Comparison of ENCODE assay signal across 15 cellular contexts in the genomic region with DNA sequence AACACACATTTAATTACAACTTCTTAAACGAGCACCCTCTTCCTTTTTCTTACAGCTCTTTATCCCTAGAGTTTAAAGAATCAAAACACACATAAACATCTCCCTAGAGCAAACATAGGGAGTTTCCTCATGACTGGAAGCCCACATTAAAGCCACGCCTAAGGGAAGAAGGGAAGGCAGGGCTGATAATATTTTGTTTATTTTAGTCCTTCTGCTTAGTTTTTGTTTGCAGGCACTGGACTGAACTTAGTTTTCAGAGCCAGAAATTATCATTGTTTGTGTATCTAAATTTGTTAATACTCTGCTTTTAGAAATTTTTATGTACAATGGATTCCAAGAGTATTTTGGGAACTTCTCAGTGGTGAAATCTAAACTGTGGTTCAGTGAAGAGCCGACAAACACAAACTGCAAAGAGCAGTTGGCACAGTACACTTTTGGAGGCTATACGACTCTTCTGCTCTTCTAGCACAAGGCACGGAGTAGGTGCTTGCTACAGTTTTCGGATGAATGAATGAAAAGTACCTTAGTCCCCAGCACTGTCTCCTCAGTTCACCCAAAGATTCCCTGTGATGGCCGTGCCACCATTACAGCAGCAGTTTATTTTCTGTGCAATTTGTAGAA. TPM values are rescaled to one million over a fixed set of nuclear protein-coding genes. Genes with fewer than 3 reads are reported as not detected.
DNase-seq lines count a peak whose midpoint lies in the region; ATAC-seq and TF ChIP-seq lines count a peak whose summit lies in the region.
"Had no signal": no experiment of that assay in that cellular context is flagged by ENCODE, and none has a peak within 500 bp of the region (broad histone marks: within the 10 kb centered on the region; RNA-seq: fewer than 3 reads in every experiment).

No MANE protein-coding gene starts in this region.

- no peak for TF ChIP-seq CTCF in Calu3 (IDR thresholded peaks at IDR 0.05; ENCODE audit: unreplicated experiment)
- TF ChIP-seq CTCF in epithelial cell of esophagus (IDR thresholded peaks at IDR 0.05; ENCODE audit: insufficient read depth, low read depth, low read length, missing control alignments) = no peak
- no peak for TF ChIP-seq CTCF in nephron (IDR thresholded peaks at IDR 0.05; ENCODE audit: unreplicated experiment in 3 of 3)

- no TSS peak for BruUV-seq in Calu3 (replicated peaks; lab: Mats Ljungman, UMichigan)

- H3K27ac Mint-ChIP-seq in Calu3 (ENCODE audit: unreplicated experiment) (peak overlapping the region; percentile 56), nephron (peak overlapping the region in 2 of 3 experiments; percentile 1 to 76)
- H3K27ac Mint-ChIP-seq: activated B cell treated with CpG ODN at 0.5 μM for 24 hours; CD14-positive monocyte; dendritic cell treated with granulocyte-macrophage colony-stimulating factor and Interleukin-4, amounts not matched to agents 40 ng/mL and 50 ng/mL, for 4 days; stimulated activated effector memory CD8-positive, alpha-beta T cell treated with anti-CD3 and anti-CD28 coated beads, Interleukin-12 subunit alpha, Interleukin-12 subunit beta, amount 100 ng/mL, for 72 hours had no signal

- CTCF ChIA-PET in Calu3 (lab: Charles Lee) = interaction anchor here (1.6 kb wide), 1 partner anchor 12 kb away, joined by 8 read pairs; no protein-coding TSS in a partner anchor

- H3K27me3 Mint-ChIP-seq in Calu3 (ENCODE audit: unreplicated experiment) = no peaks in the 10 kb centered on the region
- no peaks in the 10 kb centered on the region for H3K27me3 Mint-ChIP-seq in nephron (ENCODE audit: low read depth)
- H3K27me3 Mint-ChIP-seq: activated B cell treated with CpG ODN at 0.5 μM for 24 hours had no signal

- H3K4me3 Mint-ChIP-seq in Calu3 (ENCODE audit: low read depth, unreplicated experiment) (no peak overlapping the region), nephron (no peak overlapping the region)
- H3K4me3 Mint-ChIP-seq: activated B cell treated with CpG ODN at 0.5 μM for 24 hours; CD14-positive monocyte; dendritic cell treated with granulocyte-macrophage colony-stimulating factor and Interleukin-4, amounts not matched to agents 40 ng/mL and 50 ng/mL, for 4 days; stimulated activated effector memory CD8-positive, alpha-beta T cell treated with anti-CD3 and anti-CD28 coated beads, Interleukin-12 subunit alpha, Interleukin-12 subunit beta, amount 100 ng/mL, for 72 hours had no signal

- peaks cover 5% of the 10 kb centered on the region for H3K36me3 Mint-ChIP-seq in Calu3 (ENCODE audit: insufficient read depth, unreplicated experiment)
- H3K36me3 Mint-ChIP-seq in nephron (ENCODE audit: low read depth) = no peaks in the 10 kb centered on the region
- H3K36me3 Mint-ChIP-seq: CD14-positive monocyte; stimulated activated effector memory CD8-positive, alpha-beta T cell treated with anti-CD3 and anti-CD28 coated beads, Interleukin-12 subunit alpha, Interleukin-12 subunit beta, amount 100 ng/mL, for 72 hours had no signal

- H3K4me1 Mint-ChIP-seq in Calu3 (ENCODE audit: low read depth, unreplicated experiment) = peaks cover 27% of the 10 kb centered on the region
- H3K4me1 Mint-ChIP-seq in nephron = no peaks in the 10 kb centered on the region
- H3K4me1 Mint-ChIP-seq: activated B cell treated with CpG ODN at 0.5 μM for 24 hours, CD14-positive monocyte had no signal

- H3K9me3 Mint-ChIP-seq in Calu3 (ENCODE audit: low read depth, unreplicated experiment) = no peaks in the 10 kb centered on the region
- H3K9me3 Mint-ChIP-seq in nephron = no peaks in the 10 kb centered on the region
- H3K9me3 Mint-ChIP-seq: activated B cell treated with CpG ODN at 0.5 μM for 24 hours; dendritic cell treated with granulocyte-macrophage colony-stimulating factor and Interleukin-4, amounts not matched to agents 40 ng/mL and 50 ng/mL, for 4 days; stimulated activated effector memory CD8-positive, alpha-beta T cell treated with anti-CD3 and anti-CD28 coated beads, Interleukin-12 subunit alpha, Interleukin-12 subunit beta, amount 100 ng/mL, for 72 hours had no signal

- no peak overlapping the region for H3K4me3 ChIP-seq in epithelial cell of esophagus (ENCODE audit: low read length)
- H3K4me3 ChIP-seq: psoas muscle had no signal

- intact Hi-C loops in Calu3 (cut with micrococcal nuclease; ENCODE audit: unreplicated experiment) = no loop called here

- DNase-seq in Calu3 = no peak
- peak; percentile 55 for DNase-seq in NCI-H748 treated with DMSO at 0.1 percent for 48 hours (lab: John Stamatoyannopoulos, UW)
- peak; percentile 40 for DNase-seq in epithelial cell of esophagus (ENCODE audit: low read depth)
- no peak for DNase-seq in caudate nucleus (lab: John Stamatoyannopoulos, UW)
- no peak for DNase-seq in stimulated activated CD4-positive, alpha-beta T cell treated with anti-CD3 and anti-CD28 coated beads, Interleukin-4, amount 100 ng/mL, for 4 hours
- DNase-seq: activated B cell treated with CpG ODN at 0.5 μM for 24 hours, GDM1, NCI-H2081 treated with DMSO at 0.1 percent for 48 hours, psoas muscle had no signal

- no peak for ATAC-seq in GM19397 (IDR thresholded peaks at IDR 0.05; ENCODE audit: unreplicated experiment)
- ATAC-seq in HG03135 (IDR thresholded peaks at IDR 0.05; ENCODE audit: unreplicated experiment) = no peak
- ATAC-seq: psoas muscle; stimulated activated effector memory CD8-positive, alpha-beta T cell treated with anti-CD3 and anti-CD28 coated beads, Interleukin-12 subunit alpha, Interleukin-12 subunit beta, amount 100 ng/mL, for 72 hours had no signal

- no peak overlapping the region for H3K27ac ChIP-seq in caudate nucleus (ENCODE audit: low read depth, low read length)
- H3K27ac ChIP-seq: psoas muscle had no signal

RNA-seq across cellular contexts. Expression of a gene that starts 17.6 kb away (rescaled TPM):
- 27.0 and 66.2 TPM in 2 replicates for total RNA-seq in Calu3 (2022)

RNA-seq across cellular contexts. Expression of a gene that starts 18.0 kb away (rescaled TPM):
- 2.1 and 4.1 TPM in 2 replicates for total RNA-seq in Calu3 (2022)

Comparison
In these comparisons a context has a peak if more than half of its experiments do, and no peak if none do; other contexts are left out.
1. DNase-seq: peak in NCI-H748 treated with DMSO at 0.1 percent for 48 hours (single experiment) and epithelial cell of esophagus (single experiment); none in Calu3 (single experiment), caudate nucleus (0 of 61) and stimulated activated CD4-positive, alpha-beta T cell treated with anti-CD3 and anti-CD28 coated beads, Interleukin-4, amount 100 ng/mL, for 4 hours (0 of 2).